27 cellular contexts compared by ENCODE assay signal in genomic region chr11:77882396-77882795, GRCh38.
"Had no signal": no experiment of that assay in that cellular context is flagged by ENCODE, and none has a peak within 500 bp of the region (broad histone marks: within the 10 kb centered on the region; RNA-seq: fewer than 3 reads in every experiment).

No MANE protein-coding gene starts in this region.

- H3K4me1 Mint-ChIP-seq: activated CD4-positive, alpha-beta T cell treated with anti-CD3 and anti-CD28 coated beads for 36 hours had no signal

- ATAC-seq: activated CD4-positive, alpha-beta T cell treated with anti-CD3 and anti-CD28 coated beads for 36 hours; Panc1; Right ventricle myocardium inferior; T-cell had no signal

- H3K4me3 ChIP-seq: cardiac muscle cell, SK-N-MC had no signal

- DNase-seq: activated CD4-positive, alpha-beta memory T cell treated with anti-CD3 and anti-CD28 coated beads, Interleukin-2, amount 10 ng/mL, durations not matched to agents 7 days and 5 days; activated CD4-positive, alpha-beta T cell treated with anti-CD3 and anti-CD28 coated beads for 36 hours; activated CD4-positive, alpha-beta T cell treated with anti-CD3 and anti-CD28 coated beads, Interleukin-2, amount 50 U/mL, for 1 hour; activated CD4-positive, CD25-positive, alpha-beta regulatory T cell; activated CD8-positive, alpha-beta memory T cell treated with anti-CD3 and anti-CD28 coated beads, Interleukin-2, amount 50 U/mL, for 4 hours; activated effector memory CD4-positive, alpha-beta T cell treated with anti-CD3 and anti-CD28 coated beads, Interleukin-2, amount 50 U/mL, for 16 hours; activated naive CD4-positive, alpha-beta T cell treated with anti-CD3 and anti-CD28 coated beads, Interleukin-2, amount 10 ng/mL, durations not matched to agents 7 days and 5 days; aorta; brain microvascular endothelial cell; KG1; NCI-H1048; NCI-H146; NCI-H1930; NCI-H2171 treated with DMSO at 0.1 percent for 48 hours; NCI-H510A treated with DMSO at 0.1 percent for 48 hours; NCI-H69; NK-92 treated with Interleukin-12 subunit alpha and Interleukin-12 subunit beta, amount 100 ng/mL, for 24 hours; OCI-M1; RPMI8226; T-cell; T-helper 2 cell; T1000 had no signal

- H3K27me3 Mint-ChIP-seq: activated CD4-positive, alpha-beta memory T cell treated with anti-CD3 and anti-CD28 coated beads, Interleukin-2, amount 10 ng/mL, durations not matched to agents 7 days and 5 days; activated CD4-positive, alpha-beta T cell treated with anti-CD3 and anti-CD28 coated beads for 36 hours; activated naive CD4-positive, alpha-beta T cell treated with anti-CD3 and anti-CD28 coated beads, Interleukin-2, amount 10 ng/mL, durations not matched to agents 7 days and 5 days; T-cell had no signal

- H3K9me3 Mint-ChIP-seq: activated CD4-positive, alpha-beta memory T cell treated with anti-CD3 and anti-CD28 coated beads, Interleukin-2, amount 10 ng/mL, durations not matched to agents 7 days and 5 days; activated naive CD4-positive, alpha-beta T cell treated with anti-CD3 and anti-CD28 coated beads, Interleukin-2, amount 10 ng/mL, durations not matched to agents 7 days and 5 days; activated T-helper 1 cell treated with anti-CD3 and anti-CD28 coated beads, Interleukin-12 subunit alpha, Interleukin-12 subunit beta, Interleukin-2, Interleukin-4 antibody, amounts not matched to agents 30 ng/mL and 10 ng/mL and 1 ng/mL, durations not matched to agents 14 hours and 24 hours and 36 hours; T-cell had no signal

- H3K27ac Mint-ChIP-seq: activated CD4-positive, alpha-beta memory T cell treated with anti-CD3 and anti-CD28 coated beads, Interleukin-2, amount 10 ng/mL, durations not matched to agents 7 days and 5 days; activated CD4-positive, alpha-beta T cell treated with anti-CD3 and anti-CD28 coated beads for 36 hours; activated naive CD4-positive, alpha-beta T cell treated with anti-CD3 and anti-CD28 coated beads, Interleukin-2, amount 10 ng/mL, durations not matched to agents 7 days and 5 days; activated T-helper 1 cell treated with anti-CD3 and anti-CD28 coated beads, Interleukin-12 subunit alpha, Interleukin-12 subunit beta, Interleukin-2, Interleukin-4 antibody, amounts not matched to agents 30 ng/mL and 10 ng/mL and 1 ng/mL, durations not matched to agents 14 hours and 24 hours and 36 hours; T-cell had no signal

- H3K4me3 Mint-ChIP-seq: activated CD4-positive, alpha-beta memory T cell treated with anti-CD3 and anti-CD28 coated beads, Interleukin-2, amount 10 ng/mL, durations not matched to agents 7 days and 5 days; activated CD4-positive, alpha-beta T cell treated with anti-CD3 and anti-CD28 coated beads for 36 hours; activated naive CD4-positive, alpha-beta T cell treated with anti-CD3 and anti-CD28 coated beads, Interleukin-2, amount 10 ng/mL, durations not matched to agents 7 days and 5 days; activated T-helper 1 cell treated with anti-CD3 and anti-CD28 coated beads, Interleukin-12 subunit alpha, Interleukin-12 subunit beta, Interleukin-2, Interleukin-4 antibody, amounts not matched to agents 30 ng/mL and 10 ng/mL and 1 ng/mL, durations not matched to agents 14 hours and 24 hours and 36 hours; T-cell had no signal
